ENCODE assay signal across 8 cellular contexts in the genomic region with DNA sequence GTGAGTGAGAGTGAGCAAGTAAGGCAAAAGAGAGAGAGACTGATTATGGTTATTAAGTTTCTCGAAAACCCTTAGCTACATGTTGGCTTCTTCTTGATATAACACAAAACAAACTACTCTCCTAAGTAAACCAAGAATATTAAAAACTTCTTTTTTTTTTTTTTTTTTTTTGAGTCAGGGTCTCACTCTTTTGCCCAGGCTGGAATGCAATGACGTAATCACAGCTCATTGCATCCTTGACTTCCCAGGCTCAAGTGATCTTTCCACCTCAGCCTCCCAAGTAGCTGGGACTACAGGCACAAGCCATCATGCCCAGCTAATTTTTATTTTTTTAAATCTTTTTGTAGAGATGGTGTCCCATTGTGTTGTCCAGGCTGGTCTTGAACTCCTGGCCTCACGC.
"Had no signal": no experiment of that assay in that cellular context is flagged by ENCODE, and none has a peak within 500 bp of the region (broad histone marks: within the 10 kb centered on the region; RNA-seq: fewer than 3 reads in every experiment).

No MANE protein-coding gene starts in this region.

- DNase-seq: GDM1, GF-D8 had no signal

- FAIRE-seq: G401.6, GM12878, GM12891, GM12892, GM18507, GM19239 had no signal

- ATAC-seq: GM12878 had no signal

- H3K4me3 ChIP-seq: GM12878 had no signal
